In genomic region chr4:37305984-37306383, GRCh38 we compare ENCODE assay signal across 9 cellular contexts.
"Had no signal": no experiment of that assay in that cellular context is flagged by ENCODE, and none has a peak within 500 bp of the region (broad histone marks: within the 10 kb centered on the region; RNA-seq: fewer than 3 reads in every experiment).

No MANE protein-coding gene starts in this region.

- H3K36me3 ChIP-seq: HAP-1 had no signal

- FAIRE-seq: HepG2 had no signal

- H3K4me2 ChIP-seq: KMS-11 had no signal

- DNase-seq: GOT3, H7, HFFc6, KBM-7 had no signal

- ATAC-seq: HCT116, HepG2 had no signal

- H3K27ac ChIP-seq: HL-60, KMS-11 had no signal

- H3K9ac ChIP-seq: KMS-11 had no signal

- H3K4me1 ChIP-seq: HAP-1 had no signal

- H3K9me3 ChIP-seq: HAP-1 had no signal

- H3K4me3 ChIP-seq: HAP-1 had no signal
